ENCODE assay signal across 22 cellular contexts in the genomic region with DNA sequence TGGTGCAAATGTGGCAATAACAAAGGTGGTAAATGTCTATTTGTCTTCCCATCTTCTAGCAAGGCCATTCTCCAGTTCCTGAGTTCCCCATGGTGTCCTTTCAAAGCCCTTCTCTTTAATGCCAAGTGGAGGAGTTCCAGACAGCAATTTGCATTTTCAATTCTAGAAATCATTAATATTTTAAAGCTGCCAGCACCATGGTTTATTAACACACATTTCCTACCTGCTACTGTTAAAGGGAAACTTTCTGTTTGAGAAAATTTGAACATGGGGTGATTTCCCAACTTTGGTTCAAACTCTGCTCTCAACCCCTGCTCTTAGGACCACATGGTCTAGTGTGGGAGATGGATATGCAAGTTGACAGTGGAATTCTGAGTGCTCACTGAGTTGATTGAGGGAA.
DNase-seq lines count a peak whose midpoint lies in the region; ATAC-seq, FAIRE-seq and TF ChIP-seq lines count a peak whose summit lies in the region.
"Had no signal": no experiment of that assay in that cellular context is flagged by ENCODE, and none has a peak within 500 bp of the region (broad histone marks: within the 10 kb centered on the region; RNA-seq: fewer than 3 reads in every experiment).

No MANE protein-coding gene starts in this region.

- peaks cover 32% of the 10 kb centered on the region for H3K4me1 Mint-ChIP-seq in endodermal cell
- H3K4me1 Mint-ChIP-seq: activated T-helper 17 cell treated with anti-CD3 and anti-CD28 coated beads, Interleukin-2, amount 50 U/mL, for 72 hours; CD4-positive, CD25-positive, alpha-beta regulatory T cell had no signal

- no peak overlapping the region for H3K9ac ChIP-seq in endodermal cell (ENCODE audit: extremely low read depth, low read length, poor library complexity, severe bottlenecking)

- H3K27me3 Mint-ChIP-seq in endodermal cell (ENCODE audit: insufficient read depth) = peaks cover 2% of the 10 kb centered on the region
- H3K27me3 Mint-ChIP-seq: CD4-positive, CD25-positive, alpha-beta regulatory T cell had no signal

- H3K36me3 Mint-ChIP-seq in endodermal cell (ENCODE audit: low read depth) = no peaks in the 10 kb centered on the region
- H3K36me3 Mint-ChIP-seq: activated naive CD8-positive, alpha-beta T cell treated with anti-CD3 and anti-CD28 coated beads, Interleukin-2, amount 10 ng/mL, durations not matched to agents 7 days and 5 days; CD4-positive, CD25-positive, alpha-beta regulatory T cell; naive B cell had no signal

- H3K4me1 ChIP-seq in right lobe of liver (peaks cover 0 to 42% (median 22%) of the 10 kb centered on the region in 4 donors), endodermal cell (ENCODE audit: control insufficient read depth, insufficient read depth, low read length) (peaks cover 15% of the 10 kb centered on the region)

- H3K4me3 ChIP-seq in right lobe of liver (no peak overlapping the region), endodermal cell (ENCODE audit: low read length) (no peak overlapping the region)
- H3K4me3 ChIP-seq: SK-N-MC, suprapubic skin had no signal

- ATAC-seq in GM18870 (IDR thresholded peaks at IDR 0.05; ENCODE audit: unreplicated experiment) (peak; percentile 68), GM21381 (IDR thresholded peaks at IDR 0.05; ENCODE audit: unreplicated experiment) (peak; percentile 46), HG03064 (IDR thresholded peaks at IDR 0.05; ENCODE audit: low read depth, unreplicated experiment) (peak; percentile 53), right lobe of liver (peak in 3 of 4 donors; percentile 18 to 24 (median 18))
- ATAC-seq: activated T-helper 17 cell treated with anti-CD3 and anti-CD28 coated beads, Interleukin-2, amount 50 U/mL, for 72 hours; HCT116; sciatic nerve had no signal

- no peaks in the 10 kb centered on the region for H3K27me3 ChIP-seq in right lobe of liver
- no peaks in the 10 kb centered on the region for H3K27me3 ChIP-seq in endodermal cell (ENCODE audit: control insufficient read depth, insufficient read depth, low read length, poor library complexity, severe bottlenecking)

- no peak overlapping the region for H3K27ac Mint-ChIP-seq in endodermal cell
- H3K27ac Mint-ChIP-seq: activated naive CD8-positive, alpha-beta T cell treated with anti-CD3 and anti-CD28 coated beads, Interleukin-2, amount 10 ng/mL, durations not matched to agents 7 days and 5 days; activated T-helper 17 cell treated with anti-CD3 and anti-CD28 coated beads, Interleukin-2, amount 50 U/mL, for 72 hours; CD4-positive, CD25-positive, alpha-beta regulatory T cell had no signal

- DNase-seq in right lobe of liver (no peak), NCI-H524 treated with DMSO at 0.1 percent for 48 hours (lab: John Stamatoyannopoulos, UW) (no peak), endodermal cell (no peak), H54 (ENCODE audit: insufficient read length, low spot score) (no peak)
- DNase-seq: activated CD4-positive, alpha-beta T cell treated with anti-CD3 and anti-CD28 coated beads, Interleukin-2, amount 50 U/mL, for 1 hour; activated naive CD8-positive, alpha-beta T cell treated with anti-CD3 and anti-CD28 coated beads, Interleukin-2, amount 10 ng/mL, durations not matched to agents 7 days and 5 days; CD4-positive, CD25-positive, alpha-beta regulatory T cell; GDM1; mesendoderm; naive B cell; NCI-H1092 treated with DMSO at 0.1 percent for 48 hours; NCI-H2029; NCI-H446 had no signal

- H3K9me3 ChIP-seq in right lobe of liver = no peaks in the 10 kb centered on the region
- no peaks in the 10 kb centered on the region for H3K9me3 ChIP-seq in endodermal cell (ENCODE audit: control insufficient read depth, low read length)
- H3K9me3 ChIP-seq: suprapubic skin had no signal

- no peaks in the 10 kb centered on the region for H3K36me3 ChIP-seq in right lobe of liver
- no peaks in the 10 kb centered on the region for H3K36me3 ChIP-seq in endodermal cell (ENCODE audit: control insufficient read depth, insufficient read depth, low read length)
- H3K36me3 ChIP-seq: suprapubic skin had no signal

- TF ChIP-seq POLR2A in right lobe of liver (IDR thresholded peaks at IDR 0.05) = no peak
- TF ChIP-seq POLR2A in H54 (IDR thresholded peaks at IDR 0.05; ENCODE audit: low read depth, low read length) = no peak

- intact Hi-C loops in right lobe of liver (cut with DNase I) = no loop called here

- peak overlapping the region; percentile 33 to 82 (median 58) for H3K27ac ChIP-seq in right lobe of liver
- H3K27ac ChIP-seq in endodermal cell (ENCODE audit: low read depth, low read length) = no peak overlapping the region
- H3K27ac ChIP-seq: SK-N-MC, suprapubic skin, VCaP had no signal

- no peaks in the 10 kb centered on the region for H3K9me3 Mint-ChIP-seq in endodermal cell
- H3K9me3 Mint-ChIP-seq: activated naive CD8-positive, alpha-beta T cell treated with anti-CD3 and anti-CD28 coated beads, Interleukin-2, amount 10 ng/mL, durations not matched to agents 7 days and 5 days; activated T-helper 17 cell treated with anti-CD3 and anti-CD28 coated beads, Interleukin-2, amount 50 U/mL, for 72 hours; naive B cell had no signal

- TF ChIP-seq CTCF in right lobe of liver (IDR thresholded peaks at IDR 0.05) (no peak), endodermal cell (conservative IDR thresholded peaks at IDR 0.05) (no peak)

- FAIRE-seq in H54 (lab: Jason Lieb, UNC) = no peak

- no peak overlapping the region for H3K4me3 Mint-ChIP-seq in endodermal cell
- H3K4me3 Mint-ChIP-seq: activated naive CD8-positive, alpha-beta T cell treated with anti-CD3 and anti-CD28 coated beads, Interleukin-2, amount 10 ng/mL, durations not matched to agents 7 days and 5 days; activated T-helper 17 cell treated with anti-CD3 and anti-CD28 coated beads, Interleukin-2, amount 50 U/mL, for 72 hours; CD4-positive, CD25-positive, alpha-beta regulatory T cell; naive B cell had no signal

Comparison
In these comparisons a context has a peak if more than half of its experiments do, and no peak if none do; other contexts are left out.
1. ATAC-seq: peak in every context shown above with its lines; median percentile 68 in GM18870; 53 in HG03064; 46 in GM21381; 18 in right lobe of liver.